8 cellular contexts compared by ENCODE assay signal in genomic region chr11:75576445-75577049, GRCh38. TPM values are rescaled to one million over a fixed set of nuclear protein-coding genes. Genes with fewer than 3 reads are reported as not detected.
DNase-seq lines count a peak whose midpoint lies in the region; ATAC-seq and TF ChIP-seq lines count a peak whose summit lies in the region.

No MANE protein-coding gene starts in this region.

- no peak for TF ChIP-seq CTCF in lung (IDR thresholded peaks at IDR 0.05; ENCODE audit: control extremely low read depth, extremely low read depth)

- 18 to 19% methylated on average over 12 of the region's 12 CpGs for WGBS in lung, 2 donors

- peak overlapping the region in 1 of 2 donors; percentile 77 for H3K27ac ChIP-seq in lung (ENCODE audit: low read depth in 1 of 2, low read length in 1 of 2)

- no peak overlapping the region for H3K4me3 ChIP-seq in lung

- peaks cover 8 to 24% of the 10 kb centered on the region in 2 donors for H3K36me3 ChIP-seq in lung (ENCODE audit: control insufficient read depth in 2 of 2, insufficient read depth in 2 of 2, low read length in 2 of 2)

- DNase-seq in GM03348 (ENCODE audit: low spot score) (peak; percentile 76), amniotic epithelial cell (ENCODE audit: low read depth) (peak; percentile 49), lung (ENCODE audit: low spot score) (peak; percentile 71), RKO (ENCODE audit: low spot score) (no peak), putamen (ENCODE audit: low spot score) (no peak), NCI-H1436 treated with DMSO at 0.1 percent for 48 hours (lab: John Stamatoyannopoulos, UW) (no peak)

- H3K27me3 ChIP-seq in lung (ENCODE audit: control insufficient read depth, insufficient read depth) = no peaks in the 10 kb centered on the region

- H3K9me3 ChIP-seq in lung (ENCODE audit: control insufficient read depth in 2 of 2, insufficient read depth in 1 of 2, low read length in 1 of 2) = peaks cover 0 to 2% of the 10 kb centered on the region in 2 donors

- peak; percentile 44 for ATAC-seq in HG03521 (IDR thresholded peaks at IDR 0.05; ENCODE audit: unreplicated experiment)
- ATAC-seq in lung (ENCODE audit: insufficient read depth, low FRiP score) = peak; percentile 72
- no peak for ATAC-seq in GM21390 (IDR thresholded peaks at IDR 0.05; ENCODE audit: unreplicated experiment)

- peaks cover 0 to 12% of the 10 kb centered on the region in 2 donors for H3K4me1 ChIP-seq in lung (ENCODE audit: control insufficient read depth in 2 of 2, insufficient read depth in 2 of 2, low read length in 2 of 2)

RNA-seq across cellular contexts. Expression of gene SERPINH1, which starts 14.5 kb away (rescaled TPM):
- total RNA-seq in lung = 100 to 1,000 TPM; 234 to 585 TPM
- polyA plus RNA-seq in lung = 100 to 1,000 TPM; 112 to 340 TPM

RNA-seq across cellular contexts. Expression of gene GDPD5, which starts 50.8 kb away (rescaled TPM):
- total RNA-seq in lung = 10 to 100 TPM; 15.9 to 24.7 TPM
- 1 to 10 TPM; 6.2 to 8.2 TPM for polyA plus RNA-seq in lung

Comparison
In these comparisons a context has a peak if more than half of its experiments do, and no peak if none do; other contexts are left out.
1. DNase-seq: peak in GM03348 (single experiment), amniotic epithelial cell (single experiment) and lung (single experiment); none in RKO (single experiment), putamen (single experiment) and NCI-H1436 treated with DMSO at 0.1 percent for 48 hours (single experiment).